9 cellular contexts compared by ENCODE assay signal in genomic region chr1:27569506-27570382, GRCh38. TPM values are rescaled to one million over a fixed set of nuclear protein-coding genes. Genes with fewer than 3 reads are reported as not detected.
DNase-seq lines count a peak whose midpoint lies in the region; ATAC-seq and TF ChIP-seq lines count a peak whose summit lies in the region.
"Had no signal": no experiment of that assay in that cellular context is flagged by ENCODE, and none has a peak within 500 bp of the region (broad histone marks: within the 10 kb centered on the region; RNA-seq: fewer than 3 reads in every experiment).

No MANE protein-coding gene starts in this region.

- ATAC-seq in GM18907 (IDR thresholded peaks at IDR 0.05; ENCODE audit: unreplicated experiment): no peak

- no peaks in the 10 kb centered on the region for H3K9me3 Mint-ChIP-seq in activated CD4-positive, alpha-beta T cell treated with anti-CD3 and anti-CD28 coated beads, Interleukin-2, amount 10 ng/mL, durations not matched to agents 24 days and 14 days

- 18 to 33% methylated on average over 5 to 12 of the region's 15 CpGs for WGBS in mesodermal cell (ENCODE audit: insufficient coverage in 2 of 2), 2 experiments
- 50 to 61% methylated on average over 14 to 15 of the region's 15 CpGs for WGBS in tibial nerve, 2 donors

- H3K9me3 ChIP-seq in mesodermal cell (ENCODE audit: control insufficient read depth, low read length) (no peaks in the 10 kb centered on the region), tibial nerve (no peaks in the 10 kb centered on the region)

- H3K27me3 Mint-ChIP-seq in activated CD4-positive, alpha-beta T cell treated with anti-CD3 and anti-CD28 coated beads, Interleukin-2, amount 10 ng/mL, durations not matched to agents 24 days and 14 days: peaks cover 3% of the 10 kb centered on the region

- intact Hi-C loops in activated CD4-positive, alpha-beta T cell treated with anti-CD3 and anti-CD28 coated beads, Interleukin-2, amount 10 ng/mL, durations not matched to agents 24 days and 14 days (cut with micrococcal nuclease): loop anchor here (2.0 kb wide), 2 partner anchors 35 to 47 kb away; partner anchors contain the start of gene AHDC1

- H3K4me3 ChIP-seq in mesodermal cell (ENCODE audit: extremely low read depth, insufficient read depth, low read length, poor library complexity, severe bottlenecking): no peak overlapping the region
- H3K4me3 ChIP-seq in tibial nerve: no peak overlapping the region

- no peak for TF ChIP-seq POLR2A in tibial nerve (IDR thresholded peaks at IDR 0.05)

- peak overlapping the region; percentile 76 for H3K4me3 Mint-ChIP-seq in activated CD4-positive, alpha-beta T cell treated with anti-CD3 and anti-CD28 coated beads, Interleukin-2, amount 10 ng/mL, durations not matched to agents 24 days and 14 days

- H3K4me1 Mint-ChIP-seq in activated CD4-positive, alpha-beta T cell treated with anti-CD3 and anti-CD28 coated beads, Interleukin-2, amount 10 ng/mL, durations not matched to agents 24 days and 14 days: peaks cover 28% of the 10 kb centered on the region

- H3K27ac Mint-ChIP-seq in activated CD4-positive, alpha-beta T cell treated with anti-CD3 and anti-CD28 coated beads, Interleukin-2, amount 10 ng/mL, durations not matched to agents 24 days and 14 days: peak overlapping the region; percentile 43

- peak overlapping the region; percentile 71 for H3K27ac ChIP-seq in mesodermal cell (ENCODE audit: low read depth, low read length, severe bottlenecking)
- peak overlapping the region; percentile 70 to 96 (median 86) for H3K27ac ChIP-seq in tibial nerve

- peak; percentile 64 for DNase-seq in activated CD4-positive, alpha-beta T cell treated with anti-CD3 and anti-CD28 coated beads, Interleukin-2, amount 10 ng/mL, durations not matched to agents 24 days and 14 days
- DNase-seq in activated CD4-positive, alpha-beta T cell treated with anti-CD3 and anti-CD28 coated beads for 1 hour: no peak
- DNase-seq in cerebellar cortex (ENCODE audit: low spot score) (peak; percentile 76), tibial nerve (ENCODE audit: low spot score in 2 of 2) (no peak), NCI-H2171 treated with DMSO at 0.1 percent for 48 hours (lab: John Stamatoyannopoulos, UW) (no peak)
- no peak for DNase-seq in stimulated activated CD8-positive, alpha-beta memory T cell treated with anti-CD3 and anti-CD28 coated beads, Interleukin-4, amount 100 ng/mL, for 48 hours
- DNase-seq: activated CD4-positive, alpha-beta T cell treated with anti-CD3 and anti-CD28 coated beads, Interleukin-2, amount 50 U/mL, for 48 hours had no signal

- peaks cover 12% of the 10 kb centered on the region for H3K36me3 ChIP-seq in mesodermal cell (ENCODE audit: control insufficient read depth, insufficient read depth, low read length)
- H3K36me3 ChIP-seq in tibial nerve: no peaks in the 10 kb centered on the region

- no peaks in the 10 kb centered on the region for H3K27me3 ChIP-seq in tibial nerve

- H3K4me1 ChIP-seq in mesodermal cell (ENCODE audit: control insufficient read depth, insufficient read depth, low read length, poor library complexity, severe bottlenecking) (peaks cover 97% of the 10 kb centered on the region), tibial nerve (peaks cover 7 to 100% (median 89%) of the 10 kb centered on the region in 4 donors)

- H3K36me3 Mint-ChIP-seq in activated CD4-positive, alpha-beta T cell treated with anti-CD3 and anti-CD28 coated beads, Interleukin-2, amount 10 ng/mL, durations not matched to agents 24 days and 14 days (ENCODE audit: low read depth): peaks cover 11% of the 10 kb centered on the region

- no peak for TF ChIP-seq EP300 in tibial nerve (IDR thresholded peaks at IDR 0.05)

- no peak for TF ChIP-seq CTCF in tibial nerve (IDR thresholded peaks at IDR 0.05)

RNA-seq across cellular contexts. Expression of gene AHDC1, which starts 34.2 kb away (rescaled TPM):
- 33.9 and 34.7 TPM in 2 replicates for total RNA-seq in activated CD4-positive, alpha-beta T cell treated with anti-CD3 and anti-CD28 coated beads, Interleukin-2, amount 10 ng/mL, durations not matched to agents 24 days and 14 days
- 44.6 TPM for polyA plus RNA-seq in mesodermal cell (2013, experiment 1 of 2)
- polyA plus RNA-seq in mesodermal cell (2013, experiment 2 of 2): 35.0 TPM
- 10 to 100 TPM; 26.4 to 39.9 (median 34.6) TPM for total RNA-seq in tibial nerve

Comparison
In these comparisons a context has a peak if more than half of its experiments do, and no peak if none do; other contexts are left out.
1. DNase-seq: peak in activated CD4-positive, alpha-beta T cell treated with anti-CD3 and anti-CD28 coated beads, Interleukin-2, amount 10 ng/mL, durations not matched to agents 24 days and 14 days (single experiment) and cerebellar cortex (single experiment); none in activated CD4-positive, alpha-beta T cell treated with anti-CD3 and anti-CD28 coated beads for 1 hour (single experiment), tibial nerve (0 of 2), stimulated activated CD8-positive, alpha-beta memory T cell treated with anti-CD3 and anti-CD28 coated beads, Interleukin-4, amount 100 ng/mL, for 48 hours (single experiment) and NCI-H2171 treated with DMSO at 0.1 percent for 48 hours (single experiment).